Comparison of ENCODE assay signal across 8 cellular contexts in the genomic region with DNA sequence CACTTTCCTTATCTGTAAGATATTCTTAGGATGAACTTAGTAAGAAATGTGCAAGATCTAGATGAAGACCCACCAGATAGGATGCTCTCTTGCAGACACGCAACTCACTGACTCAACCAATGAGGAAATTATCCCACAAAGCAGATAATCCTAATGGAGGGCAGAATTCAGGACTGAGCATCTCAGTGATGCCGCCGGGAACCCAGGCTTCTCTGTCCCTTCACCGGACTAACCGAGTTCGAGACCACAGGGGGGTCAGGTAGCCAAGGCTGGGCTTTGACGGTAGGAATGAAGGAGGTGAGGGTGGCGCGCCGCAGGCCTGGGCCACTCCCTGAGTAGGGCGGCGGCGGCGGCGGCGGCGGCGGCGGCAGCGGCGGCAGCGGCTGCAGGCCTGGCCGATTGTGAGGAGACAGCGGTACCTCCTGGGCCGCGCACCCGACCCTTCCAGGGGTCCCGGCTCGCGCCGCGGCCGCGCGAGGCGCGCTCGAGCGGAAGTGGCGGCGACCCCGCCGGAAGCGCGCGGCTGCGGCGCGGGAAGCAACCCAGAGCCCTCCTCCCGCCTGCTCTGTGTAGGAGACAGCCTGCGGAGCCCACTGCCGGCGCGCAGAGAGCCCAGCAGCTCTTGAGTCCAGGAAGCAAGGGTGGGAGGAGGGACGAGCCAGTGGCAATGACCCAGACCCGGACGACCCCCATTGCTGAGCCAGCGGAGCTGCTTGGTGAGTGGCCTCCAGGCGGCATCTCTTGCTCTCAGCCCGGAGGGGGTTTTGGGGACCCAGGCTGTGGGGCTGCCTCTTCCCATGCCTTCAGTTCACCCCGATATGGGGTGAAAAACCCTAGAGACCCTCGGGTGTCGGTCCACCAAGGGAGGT. TPM values are rescaled to one million over a fixed set of nuclear protein-coding genes. Genes with fewer than 3 reads are reported as not detected.
DNase-seq lines count a peak whose midpoint lies in the region; ATAC-seq and TF ChIP-seq lines count a peak whose summit lies in the region.

A gene with protein sequence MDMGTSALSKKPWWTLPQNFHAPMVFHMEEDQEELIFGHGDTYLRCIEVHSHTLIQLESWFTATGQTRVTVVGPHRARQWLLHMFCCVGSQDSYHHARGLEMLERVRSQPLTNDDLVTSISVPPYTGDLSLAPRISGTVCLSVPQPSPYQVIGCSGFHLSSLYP (minus strand): TSS at position 496 of the 869 bp plus-strand sequence. CDS start 20,679 bp downstream, outside the sequence.

- TF ChIP-seq CTCF in BE2C (IDR thresholded peaks at IDR 0.05; ENCODE audit: low read depth, low read length), result 0 out of 2 replicates have a peak, but pooled peaks have one; percentile 3

- DNase-seq in BE2C (peak; percentile 73), NCI-H524 treated with DMSO at 0.1 percent for 48 hours (lab: John Stamatoyannopoulos, UW) (peak; percentile 5), epithelial cell of prostate (ENCODE audit: low read depth, low spot score) (no peak), myocyte (ENCODE audit: low read depth) (peak; percentile 55)
- DNase-seq in activated CD8-positive, alpha-beta memory T cell treated with anti-CD3 and anti-CD28 coated beads for 48 hours (ENCODE audit: low read depth in 2 of 3, low spot score in 2 of 3), result peak; percentile 29 to 43 (median 43)
- peak; percentile 8 to 55 for DNase-seq in stimulated activated CD8-positive, alpha-beta memory T cell treated with anti-CD3 and anti-CD28 coated beads, Interleukin-7, amount 100 ng/mL, for 4 hours (ENCODE audit: low read depth in 2 of 2)

- no peaks in the 10 kb centered on the region for H3K4me1 ChIP-seq in BE2C

- no peaks in the 10 kb centered on the region for H3K27me3 ChIP-seq in BE2C

- H3K9me3 ChIP-seq in BE2C, result no peaks in the 10 kb centered on the region

- no peaks in the 10 kb centered on the region for H3K36me3 ChIP-seq in BE2C

- H3K27ac ChIP-seq in epithelial cell of prostate, result peak within 1 kb of the TSS; percentile 80

- H3K4me3 ChIP-seq in BE2C (ENCODE audit: low read depth, low read length), result peak within 1 kb of the TSS; percentile 63

- ATAC-seq in GM18907 (IDR thresholded peaks at IDR 0.05; ENCODE audit: unreplicated experiment) (peak; percentile 94), HG03139 (IDR thresholded peaks at IDR 0.05; ENCODE audit: unreplicated experiment) (peak; percentile 92)

RNA-seq across cellular contexts. Expression of the gene that starts here (rescaled TPM):
- 6.9 TPM for polyA plus RNA-seq in BE2C (2012; ENCODE audit: insufficient read depth, insufficient read length, low read depth)
- total RNA-seq in myocyte, result 1.5 and 2.8 TPM in 2 replicates
- polyA plus RNA-seq in myocyte (2012), result 4.8 TPM
